Comparison of ENCODE assay signal across 8 cellular contexts in the genomic region with DNA sequence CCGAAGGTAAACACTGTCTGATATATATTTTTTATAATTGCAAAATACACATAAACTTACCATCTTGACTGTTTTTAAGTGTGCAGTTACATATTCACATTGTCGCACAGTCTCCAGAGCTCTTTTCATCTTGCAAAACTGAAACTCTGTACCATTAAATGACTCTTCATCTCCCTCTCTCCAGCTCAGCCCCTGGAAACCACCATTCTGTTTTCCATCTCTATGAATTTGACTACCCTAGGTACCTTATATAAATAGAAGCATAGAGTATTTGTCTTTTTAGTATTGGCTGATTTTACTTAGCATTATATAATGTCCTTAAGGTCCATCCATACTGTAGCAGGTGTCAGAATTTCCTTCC. TPM values are rescaled to one million over a fixed set of nuclear protein-coding genes. Genes with fewer than 3 reads are reported as not detected.
A peak's percentile ranks its signal among the peaks of the same experiment; 100 is the strongest.
DNase-seq lines count a peak whose midpoint lies in the region; ATAC-seq, FAIRE-seq and TF ChIP-seq lines count a peak whose summit lies in the region.

No MANE protein-coding gene starts in this region.

- H3K27me3 ChIP-seq in heart left ventricle (no peaks in the 10 kb centered on the region), right cardiac atrium (ENCODE audit: control insufficient read depth, insufficient read depth) (no peaks in the 10 kb centered on the region), OCI-LY3 (ENCODE audit: low read depth, low read length) (no peaks in the 10 kb centered on the region), upper lobe of right lung (no peaks in the 10 kb centered on the region), esophagus squamous epithelium (no peaks in the 10 kb centered on the region)

- FAIRE-seq in H54 (lab: Jason Lieb, UNC), result no peak

- intact Hi-C loops in heart left ventricle (cut with DNase I), result no loop called here
- intact Hi-C loops in right cardiac atrium (cut with DNase I), result no loop called here
- intact Hi-C loops in upper lobe of right lung (cut with DNase I), result no loop called here
- intact Hi-C loops in esophagus squamous epithelium (cut with DNase I), result no loop called here

- no peak for TF ChIP-seq CTCF in heart left ventricle (IDR thresholded peaks at IDR 0.05)
- TF ChIP-seq CTCF in OCI-LY3 (IDR thresholded peaks at IDR 0.05; ENCODE audit: low read depth, low read length), result no peak
- TF ChIP-seq CTCF in upper lobe of right lung (IDR thresholded peaks at IDR 0.05), result no peak
- no peak for TF ChIP-seq CTCF in esophagus squamous epithelium (IDR thresholded peaks at IDR 0.05)

- DNase-seq in heart left ventricle, result no peak
- DNase-seq in right cardiac atrium, result no peak
- no peak for DNase-seq in upper lobe of right lung
- DNase-seq in caudate nucleus (lab: John Stamatoyannopoulos, UW), result no peak
- DNase-seq in H54 (ENCODE audit: insufficient read length, low spot score), result no peak
- no peak for DNase-seq in esophagus squamous epithelium (lab: John Stamatoyannopoulos, UW)

- no peak for ATAC-seq in heart left ventricle
- ATAC-seq in right cardiac atrium, result no peak
- peak; percentile 59 for ATAC-seq in HG02759 (IDR thresholded peaks at IDR 0.05; ENCODE audit: unreplicated experiment)
- no peak for ATAC-seq in upper lobe of right lung

- H3K36me3 ChIP-seq in heart left ventricle (no peaks in the 10 kb centered on the region), OCI-LY3 (replicated peaks; ENCODE audit: low read depth, low read length) (no peaks in the 10 kb centered on the region), upper lobe of right lung (no peaks in the 10 kb centered on the region), esophagus squamous epithelium (no peaks in the 10 kb centered on the region)

- H3K27ac ChIP-seq in heart left ventricle (peak overlapping the region in 9 of 12 donors; percentile 6 to 88 (median 46)), right cardiac atrium (ENCODE audit: low read length) (no peak overlapping the region), OCI-LY3 (ENCODE audit: low read length) (no peak overlapping the region), upper lobe of right lung (peak overlapping the region; percentile 26), caudate nucleus (ENCODE audit: low read depth, low read length) (no peak overlapping the region), esophagus squamous epithelium (peak overlapping the region in 2 of 4 donors; percentile 13 to 22)

- no peak overlapping the region for H2AFZ ChIP-seq in OCI-LY3 (ENCODE audit: low read depth, low read length)

- TF ChIP-seq POLR2A in heart left ventricle (IDR thresholded peaks at IDR 0.05) (no peak), H54 (IDR thresholded peaks at IDR 0.05; ENCODE audit: low read depth, low read length) (no peak), esophagus squamous epithelium (IDR thresholded peaks at IDR 0.05) (no peak)

- H3K79me2 ChIP-seq in OCI-LY3 (ENCODE audit: low read length), result peaks cover 100% of the 10 kb centered on the region

- H3K4me1 ChIP-seq in heart left ventricle, result peaks cover 11 to 95% (median 74%) of the 10 kb centered on the region in 12 donors
- H3K4me1 ChIP-seq in right cardiac atrium (ENCODE audit: control insufficient read depth, insufficient read depth, low read length), result peaks cover 13% of the 10 kb centered on the region
- peaks cover 51% of the 10 kb centered on the region for H3K4me1 ChIP-seq in OCI-LY3 (ENCODE audit: low read length)
- H3K4me1 ChIP-seq in upper lobe of right lung, result peaks cover 74% of the 10 kb centered on the region
- H3K4me1 ChIP-seq in esophagus squamous epithelium, result peaks cover 46 to 92% (median 48%) of the 10 kb centered on the region in 3 donors

- peaks cover 60% of the 10 kb centered on the region for H4K20me1 ChIP-seq in OCI-LY3 (ENCODE audit: insufficient read depth, low read length)

- H3K9ac ChIP-seq in OCI-LY3 (ENCODE audit: low read length), result no peak overlapping the region

- peak overlapping the region in 1 of 12 donors; percentile 35 for H3K4me3 ChIP-seq in heart left ventricle
- no peak overlapping the region for H3K4me3 ChIP-seq in right cardiac atrium (ENCODE audit: low read length)
- no peak overlapping the region for H3K4me3 ChIP-seq in OCI-LY3 (ENCODE audit: low read length)
- H3K4me3 ChIP-seq in upper lobe of right lung, result no peak overlapping the region
- H3K4me3 ChIP-seq in esophagus squamous epithelium, result no peak overlapping the region

- 65 to 79% (median 71%) methylated on average over 2 of the region's 2 CpGs for WGBS in heart left ventricle, 4 donors
- WGBS in right cardiac atrium, result 74% methylated on average over 2 of the region's 2 CpGs
- WGBS in esophagus squamous epithelium, 2 donors, result 62 to 89% methylated on average over 2 of the region's 2 CpGs

- H3K4me2 ChIP-seq in OCI-LY3 (ENCODE audit: low read length), result peak overlapping the region; percentile 35

- H3K9me3 ChIP-seq in heart left ventricle (no peaks in the 10 kb centered on the region), right cardiac atrium (ENCODE audit: control insufficient read depth, low read length) (no peaks in the 10 kb centered on the region), OCI-LY3 (ENCODE audit: insufficient read depth, low read length) (no peaks in the 10 kb centered on the region), upper lobe of right lung (no peaks in the 10 kb centered on the region), esophagus squamous epithelium (no peaks in the 10 kb centered on the region)

RNA-seq across cellular contexts. Expression of gene LRCH1, which starts 45.8 kb away (rescaled TPM):
- 10 to 100 TPM in 8 of 9 donors, 1 to 10 TPM in 1; 9.8 to 20.1 (median 12.9) TPM for total RNA-seq in heart left ventricle
- polyA plus RNA-seq in heart left ventricle, result 1 to 10 TPM; 4.5 to 6.4 TPM
- total RNA-seq in right cardiac atrium, result 10 to 100 TPM; 10.1 to 11.4 (median 10.7) TPM
- polyA plus RNA-seq in right cardiac atrium, result 4.8 TPM
- total RNA-seq in upper lobe of right lung, result 32.0 TPM
- 10 to 100 TPM in 1 of 4 donors, 1 to 10 TPM in 3; 5.0 to 20.4 (median 7.4) TPM for total RNA-seq in esophagus squamous epithelium

Comparison
In these comparisons a context has a peak if more than half of its experiments do, and no peak if none do; other contexts are left out.
1. H3K27ac ChIP-seq: peak in heart left ventricle (9 of 12) and upper lobe of right lung (single experiment); none in right cardiac atrium (single experiment), OCI-LY3 (single experiment) and caudate nucleus (single experiment).